In the genomic region with DNA sequence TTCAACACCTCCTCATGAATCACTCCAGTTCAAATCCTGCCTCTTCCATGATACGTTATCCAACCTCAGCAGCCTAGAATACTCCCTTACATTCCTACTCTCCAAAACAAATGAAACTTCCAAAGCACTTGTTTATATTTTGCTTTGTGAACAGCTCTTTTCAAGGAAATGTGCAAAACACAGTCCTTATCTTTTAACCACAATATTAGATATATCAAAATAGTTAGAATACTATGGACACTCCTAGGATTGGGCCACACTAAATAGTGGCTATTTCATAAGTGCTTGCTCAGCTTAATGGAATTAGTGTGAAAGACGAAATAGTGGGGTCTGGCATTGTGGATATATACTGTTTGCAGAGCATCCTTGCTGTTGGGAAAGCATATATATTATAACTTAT, we compare ENCODE assay signal across 27 cellular contexts.
"Had no signal": no experiment of that assay in that cellular context is flagged by ENCODE, and none has a peak within 500 bp of the region (broad histone marks: within the 10 kb centered on the region; RNA-seq: fewer than 3 reads in every experiment).

No MANE protein-coding gene starts in this region.

- ATAC-seq: foreskin keratinocyte; gastroesophageal sphincter; heart left ventricle; left cardiac atrium; left lung; naive thymus-derived CD8-positive, alpha-beta T cell; right cardiac atrium; stimulated activated memory B cell treated with anti-CD40 and anti-IgM and Interleukin-4, amounts not matched to agents 10 μg/mL and 1 μg/mL and 100 μg/mL, for 72 hours; stimulated activated naive CD8-positive, alpha-beta T cell treated with anti-CD3 and anti-CD28 coated beads, Interleukin-15, Interleukin-2, amounts not matched to agents 100 U/mL and 50 U/mL, for 24 hours had no signal

- H3K4me1 Mint-ChIP-seq: naive thymus-derived CD8-positive, alpha-beta T cell; stimulated activated memory B cell treated with anti-CD40 and anti-IgM and Interleukin-4, amounts not matched to agents 10 μg/mL and 1 μg/mL and 100 μg/mL, for 72 hours had no signal

- FAIRE-seq: colon, endothelial cell of umbilical vein, islet of Langerhans had no signal

- H3K36me3 ChIP-seq: esophagus muscularis mucosa, gastroesophageal sphincter, heart left ventricle, left lung, prostate gland, spleen, tibial artery had no signal

- H3K79me2 ChIP-seq: hepatocyte had no signal

- H3K27me3 ChIP-seq: esophagus muscularis mucosa, foreskin keratinocyte, gastroesophageal sphincter, heart left ventricle, hepatocyte, left lung, spleen, testis, tibial artery had no signal

- H3K4me1 ChIP-seq: esophagus muscularis mucosa, foreskin keratinocyte, gastroesophageal sphincter, heart left ventricle, left lung, prostate gland, spleen, testis, tibial artery had no signal

- H3K27me3 Mint-ChIP-seq: stimulated activated memory B cell treated with anti-CD40 and anti-IgM and Interleukin-4, amounts not matched to agents 10 μg/mL and 1 μg/mL and 100 μg/mL, for 72 hours; type B pancreatic cell had no signal

- H3K36me3 Mint-ChIP-seq: naive thymus-derived CD8-positive, alpha-beta T cell; stimulated activated memory B cell treated with anti-CD40 and anti-IgM and Interleukin-4, amounts not matched to agents 10 μg/mL and 1 μg/mL and 100 μg/mL, for 72 hours had no signal

- DNase-seq: effector CD8-positive, alpha-beta T cell; endodermal cell; foreskin keratinocyte; heart left ventricle; left cardiac atrium; left lung; naive thymus-derived CD8-positive, alpha-beta T cell; nephron progenitor cell; nucleus accumbens; right cardiac atrium; spleen; stimulated activated CD4-positive, alpha-beta T cell treated with anti-CD3 and anti-CD28 coated beads, Interleukin-4, amount 100 ng/mL, for 4 hours; stimulated activated naive CD8-positive, alpha-beta T cell treated with anti-CD3 and anti-CD28 coated beads, Interleukin-15, Interleukin-2, amounts not matched to agents 100 U/mL and 50 U/mL, for 24 hours; substantia nigra; testis; tibial artery had no signal

- H3K4me2 ChIP-seq: hepatocyte had no signal

- H3K4me3 Mint-ChIP-seq: dendritic cell treated with granulocyte-macrophage colony-stimulating factor and Interleukin-4, amounts not matched to agents 40 ng/mL and 50 ng/mL, for 4 days; endodermal cell; naive thymus-derived CD8-positive, alpha-beta T cell; nephron progenitor cell; stimulated activated memory B cell treated with anti-CD40 and anti-IgM and Interleukin-4, amounts not matched to agents 10 μg/mL and 1 μg/mL and 100 μg/mL, for 72 hours; type B pancreatic cell had no signal

- H3K9me3 ChIP-seq: esophagus muscularis mucosa, gastroesophageal sphincter, heart left ventricle, left lung, prostate gland, spleen, testis, tibial artery had no signal

- H3K27ac Mint-ChIP-seq: dendritic cell treated with granulocyte-macrophage colony-stimulating factor and Interleukin-4, amounts not matched to agents 40 ng/mL and 50 ng/mL, for 4 days; endodermal cell; naive thymus-derived CD8-positive, alpha-beta T cell; nephron progenitor cell; stimulated activated memory B cell treated with anti-CD40 and anti-IgM and Interleukin-4, amounts not matched to agents 10 μg/mL and 1 μg/mL and 100 μg/mL, for 72 hours; type B pancreatic cell had no signal

- H3K4me3 ChIP-seq: esophagus muscularis mucosa, gastroesophageal sphincter, heart left ventricle, hepatocyte, left lung, prostate gland, skin epidermis, spleen, testis, tibial artery had no signal

- H3K27ac ChIP-seq: esophagus muscularis mucosa, foreskin keratinocyte, gastroesophageal sphincter, heart left ventricle, hepatocyte, left lung, prostate gland, skin epidermis, spleen, testis, tibial artery had no signal

- H2AFZ ChIP-seq: hepatocyte had no signal

- H3K9me3 Mint-ChIP-seq: endodermal cell; naive thymus-derived CD8-positive, alpha-beta T cell; nephron progenitor cell; stimulated activated memory B cell treated with anti-CD40 and anti-IgM and Interleukin-4, amounts not matched to agents 10 μg/mL and 1 μg/mL and 100 μg/mL, for 72 hours had no signal
